8 cellular contexts compared by ENCODE assay signal in genomic region chr11:119085523-119085878, GRCh38. TPM values are rescaled to one million over a fixed set of nuclear protein-coding genes. Genes with fewer than 3 reads are reported as not detected.
DNase-seq lines count a peak whose midpoint lies in the region; ATAC-seq and TF ChIP-seq lines count a peak whose summit lies in the region.

No MANE protein-coding gene starts in this region.

- POLR2A ChIA-PET in naive thymus-derived CD8-positive, alpha-beta T cell (lab: Charles Lee): interaction anchor here (0.6 to 3.3 kb wide), 24 partner anchors 9 to 1150 kb away, joined by 3 to 41 read pairs (median 5); partner anchors contain the start of genes C2CD2L, CENATAC, DPAGT1 and HINFP

- H3K9me3 Mint-ChIP-seq in dendritic cell treated with granulocyte-macrophage colony-stimulating factor and Interleukin-4, amounts not matched to agents 40 ng/mL and 50 ng/mL, for 4 days: no peaks in the 10 kb centered on the region
- no peaks in the 10 kb centered on the region for H3K9me3 Mint-ChIP-seq in naive thymus-derived CD8-positive, alpha-beta T cell

- WGBS in aorta, 2 donors: 3 to 5% methylated on average over 10 of the region's 10 CpGs

- H3K4me3 ChIP-seq in AG09309 (ENCODE audit: control insufficient read depth, low read depth, low read length) (peak overlapping the region; percentile 68), Peyer's patch (peak overlapping the region; percentile 50 to 79 (median 64)), aorta (ENCODE audit: low read length in 2 of 2) (peak overlapping the region; percentile 3 to 17)

- H3K4me3 Mint-ChIP-seq in dendritic cell treated with granulocyte-macrophage colony-stimulating factor and Interleukin-4, amounts not matched to agents 40 ng/mL and 50 ng/mL, for 4 days: peak overlapping the region; percentile 90
- peak overlapping the region; percentile 87 to 97 (median 94) for H3K4me3 Mint-ChIP-seq in naive thymus-derived CD8-positive, alpha-beta T cell

- TF ChIP-seq POLR2A in Peyer's patch (IDR thresholded peaks at IDR 0.05): no peak

- TF ChIP-seq CTCF in AG09309 (IDR thresholded peaks at IDR 0.05; ENCODE audit: control insufficient read depth, insufficient read depth, low read depth, low read length, missing control alignments) (no peak), Peyer's patch (IDR thresholded peaks at IDR 0.05) (no peak)

- H3K4me1 ChIP-seq in Peyer's patch (peaks cover 0 to 17% (median 5%) of the 10 kb centered on the region in 4 donors), aorta (ENCODE audit: control insufficient read depth in 1 of 2, insufficient read depth in 2 of 2, low read length in 2 of 2) (no peaks in the 10 kb centered on the region)

- H3K36me3 ChIP-seq in Peyer's patch: peaks cover 0 to 21% (median 0%) of the 10 kb centered on the region in 3 donors
- peaks cover 0 to 2% of the 10 kb centered on the region in 2 donors for H3K36me3 ChIP-seq in aorta (ENCODE audit: control insufficient read depth in 1 of 2, insufficient read depth in 2 of 2, low read length in 1 of 2)

- no peaks in the 10 kb centered on the region for H3K9me3 ChIP-seq in Peyer's patch
- no peaks in the 10 kb centered on the region for H3K9me3 ChIP-seq in aorta (ENCODE audit: control insufficient read depth, low read length)

- H3K36me3 Mint-ChIP-seq in dendritic cell treated with granulocyte-macrophage colony-stimulating factor and Interleukin-4, amounts not matched to agents 40 ng/mL and 50 ng/mL, for 4 days (ENCODE audit: low read depth): peaks cover 30% of the 10 kb centered on the region
- peaks cover 0 to 21% (median 7%) of the 10 kb centered on the region in 3 donors for H3K36me3 Mint-ChIP-seq in naive thymus-derived CD8-positive, alpha-beta T cell

- H3K27ac ChIP-seq in Peyer's patch (peak overlapping the region; percentile 75 to 92 (median 87)), aorta (ENCODE audit: low read depth in 1 of 2, low read length in 2 of 2) (peak overlapping the region in 1 of 2 donors; percentile 48)

- no peaks in the 10 kb centered on the region for H3K27me3 Mint-ChIP-seq in dendritic cell treated with granulocyte-macrophage colony-stimulating factor and Interleukin-4, amounts not matched to agents 40 ng/mL and 50 ng/mL, for 4 days
- H3K27me3 Mint-ChIP-seq in naive thymus-derived CD8-positive, alpha-beta T cell: no peaks in the 10 kb centered on the region

- H3K27me3 ChIP-seq in Peyer's patch (no peaks in the 10 kb centered on the region), aorta (ENCODE audit: control insufficient read depth in 1 of 2, insufficient read depth in 2 of 2, low read length in 1 of 2) (no peaks in the 10 kb centered on the region)

- peaks cover 63% of the 10 kb centered on the region for H3K4me1 Mint-ChIP-seq in dendritic cell treated with granulocyte-macrophage colony-stimulating factor and Interleukin-4, amounts not matched to agents 40 ng/mL and 50 ng/mL, for 4 days (ENCODE audit: low read depth)
- H3K4me1 Mint-ChIP-seq in naive thymus-derived CD8-positive, alpha-beta T cell: peaks cover 5 to 34% (median 25%) of the 10 kb centered on the region in 4 donors

- ATAC-seq in GM21528 (IDR thresholded peaks at IDR 0.05; ENCODE audit: low FRiP score, unreplicated experiment) (peak; percentile 7), aorta (ENCODE audit: low FRiP score) (no peak), GM21390 (IDR thresholded peaks at IDR 0.05; ENCODE audit: unreplicated experiment) (no peak)
- no peak for ATAC-seq in naive thymus-derived CD8-positive, alpha-beta T cell

- DNase-seq in AG09309 (ENCODE audit: low read depth) (no peak), Peyer's patch (no peak), aorta (peak in 1 of 2 donors; percentile 75), GOT3 (lab: John Stamatoyannopoulos, UW) (no peak)
- DNase-seq in naive thymus-derived CD8-positive, alpha-beta T cell: peak in 2 of 10 donors; percentile 27

- peak overlapping the region; percentile 93 for H3K27ac Mint-ChIP-seq in dendritic cell treated with granulocyte-macrophage colony-stimulating factor and Interleukin-4, amounts not matched to agents 40 ng/mL and 50 ng/mL, for 4 days
- H3K27ac Mint-ChIP-seq in naive thymus-derived CD8-positive, alpha-beta T cell: peak overlapping the region; percentile 90 to 97 (median 96)

- intact Hi-C loops in dendritic cell treated with granulocyte-macrophage colony-stimulating factor and Interleukin-4, amounts not matched to agents 40 ng/mL and 50 ng/mL, for 4 days (cut with micrococcal nuclease): no loop called here
- intact Hi-C loops in aorta (cut with DNase I): no loop called here

RNA-seq across cellular contexts. Expression of gene HMBS, which starts 0.8 kb away (rescaled TPM):
- 10 to 100 TPM; 10.7 to 21.7 (median 15.0) TPM for total RNA-seq in Peyer's patch
- 1 to 10 TPM; 6.9 to 8.0 TPM for total RNA-seq in naive thymus-derived CD8-positive, alpha-beta T cell
- polyA plus RNA-seq in naive thymus-derived CD8-positive, alpha-beta T cell: 10 to 100 TPM; 20.0 to 32.7 (median 24.3) TPM
- 1 to 10 TPM; 6.9 to 8.1 TPM for total RNA-seq in aorta
- polyA plus RNA-seq in aorta: 1 to 10 TPM; 4.4 to 9.2 TPM

RNA-seq across cellular contexts. Expression of gene DPAGT1, which starts 16.2 kb away (rescaled TPM):
- total RNA-seq in Peyer's patch (10 to 100 TPM; 10.7 to 38.6 (median 33.1) TPM), aorta (10 to 100 TPM; 23.6 to 41.8 TPM)
- 10 to 100 TPM; 29.0 to 37.5 TPM for total RNA-seq in naive thymus-derived CD8-positive, alpha-beta T cell
- 10 to 100 TPM; 28.7 to 30.8 (median 29.0) TPM for polyA plus RNA-seq in naive thymus-derived CD8-positive, alpha-beta T cell
- 10 to 100 TPM in 1 of 2 donors, 1 to 10 TPM in 1; 7.3 to 20.2 TPM for polyA plus RNA-seq in aorta

RNA-seq across cellular contexts. Expression of gene VPS11, which starts 17.9 kb away (rescaled TPM):
- 10 to 100 TPM; 26.3 to 72.6 (median 37.2) TPM for total RNA-seq in Peyer's patch
- total RNA-seq in naive thymus-derived CD8-positive, alpha-beta T cell: 10 to 100 TPM; 63.3 to 68.0 TPM
- 10 to 100 TPM; 43.2 to 58.4 (median 44.8) TPM for polyA plus RNA-seq in naive thymus-derived CD8-positive, alpha-beta T cell
- 10 to 100 TPM; 24.9 to 28.0 TPM for total RNA-seq in aorta
- 10 to 100 TPM; 21.8 to 60.5 TPM for polyA plus RNA-seq in aorta

RNA-seq across cellular contexts. Expression of gene C2CD2L, which starts 21.6 kb away (rescaled TPM):
- 100 to 1,000 TPM in 1 of 4 donors, 10 to 100 TPM in 3; 13.2 to 107 (median 81.8) TPM for total RNA-seq in Peyer's patch
- total RNA-seq in naive thymus-derived CD8-positive, alpha-beta T cell: 10 to 100 TPM; 27.0 to 27.8 TPM
- 1 to 10 TPM; 3.4 to 10.0 (median 4.0) TPM for polyA plus RNA-seq in naive thymus-derived CD8-positive, alpha-beta T cell
- total RNA-seq in aorta: 10 to 100 TPM in 1 of 2 donors, 1 to 10 TPM in 1; 9.5 to 10.1 TPM
- 10 to 100 TPM in 1 of 2 donors, 1 to 10 TPM in 1; 6.6 to 10.3 TPM for polyA plus RNA-seq in aorta

RNA-seq across cellular contexts. Expression of gene HYOU1, which starts 28.5 kb away (rescaled TPM):
- total RNA-seq in Peyer's patch (10 to 100 TPM; 65.2 to 97.7 (median 66.9) TPM), aorta (100 to 1,000 TPM; 101 to 145 TPM)
- total RNA-seq in naive thymus-derived CD8-positive, alpha-beta T cell: 10 to 100 TPM; 65.1 to 69.6 TPM
- 10 to 100 TPM; 14.1 to 17.1 (median 15.8) TPM for polyA plus RNA-seq in naive thymus-derived CD8-positive, alpha-beta T cell
- polyA plus RNA-seq in aorta: 10 to 100 TPM; 35.7 to 35.9 TPM

Comparison
In these comparisons a context has a peak if more than half of its experiments do, and no peak if none do; other contexts are left out.
1. H3K4me3 ChIP-seq: peak in every context shown above with its lines; median percentile 68 in AG09309; 64 in Peyer's patch; 10 in aorta.